1 cellular context compared by ENCODE assay signal in the genomic region with DNA sequence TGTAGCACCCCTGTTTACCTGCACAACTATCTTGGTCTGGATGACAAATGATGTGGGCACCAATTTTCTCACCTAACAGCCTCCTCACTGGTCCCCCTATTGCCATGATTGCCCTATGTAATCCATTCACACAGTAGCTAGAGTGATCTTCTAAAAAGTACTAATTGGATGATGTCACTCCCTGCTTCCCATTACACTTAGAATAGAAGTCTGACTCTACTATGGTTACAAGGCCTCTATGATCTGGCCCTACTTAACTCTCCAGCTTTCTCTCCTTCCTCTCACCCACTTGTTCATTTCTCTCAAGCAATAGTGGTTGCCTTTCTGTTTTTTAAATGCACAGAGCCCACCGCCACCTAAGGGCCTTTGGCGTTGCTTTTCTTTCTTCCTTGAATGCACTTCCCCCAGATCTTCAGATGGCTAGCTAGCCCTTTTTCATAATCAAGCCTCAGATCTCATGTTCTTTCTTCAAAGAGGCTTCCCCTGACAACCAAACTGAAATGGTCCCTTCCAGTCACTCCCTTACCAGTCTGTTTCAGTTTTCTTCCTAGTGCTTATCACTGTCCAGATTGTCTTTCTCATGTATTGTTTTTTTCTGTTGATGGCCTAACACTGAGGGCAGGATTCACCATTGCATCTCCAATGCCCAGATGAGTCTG.
TF ChIP-seq lines count a peak whose summit lies in the region.

No MANE protein-coding gene starts in this region.

TF ChIP-seq in K562, 482 proteins besides CTCF, POLR2A, EP300 and RAD21:
- 0 out of 2 replicates have a peak, but pooled peaks have one; percentile 14 for TF ChIP-seq ATF7 (IDR thresholded peaks at IDR 0.05)
- TF ChIP-seq, protein P1, sequence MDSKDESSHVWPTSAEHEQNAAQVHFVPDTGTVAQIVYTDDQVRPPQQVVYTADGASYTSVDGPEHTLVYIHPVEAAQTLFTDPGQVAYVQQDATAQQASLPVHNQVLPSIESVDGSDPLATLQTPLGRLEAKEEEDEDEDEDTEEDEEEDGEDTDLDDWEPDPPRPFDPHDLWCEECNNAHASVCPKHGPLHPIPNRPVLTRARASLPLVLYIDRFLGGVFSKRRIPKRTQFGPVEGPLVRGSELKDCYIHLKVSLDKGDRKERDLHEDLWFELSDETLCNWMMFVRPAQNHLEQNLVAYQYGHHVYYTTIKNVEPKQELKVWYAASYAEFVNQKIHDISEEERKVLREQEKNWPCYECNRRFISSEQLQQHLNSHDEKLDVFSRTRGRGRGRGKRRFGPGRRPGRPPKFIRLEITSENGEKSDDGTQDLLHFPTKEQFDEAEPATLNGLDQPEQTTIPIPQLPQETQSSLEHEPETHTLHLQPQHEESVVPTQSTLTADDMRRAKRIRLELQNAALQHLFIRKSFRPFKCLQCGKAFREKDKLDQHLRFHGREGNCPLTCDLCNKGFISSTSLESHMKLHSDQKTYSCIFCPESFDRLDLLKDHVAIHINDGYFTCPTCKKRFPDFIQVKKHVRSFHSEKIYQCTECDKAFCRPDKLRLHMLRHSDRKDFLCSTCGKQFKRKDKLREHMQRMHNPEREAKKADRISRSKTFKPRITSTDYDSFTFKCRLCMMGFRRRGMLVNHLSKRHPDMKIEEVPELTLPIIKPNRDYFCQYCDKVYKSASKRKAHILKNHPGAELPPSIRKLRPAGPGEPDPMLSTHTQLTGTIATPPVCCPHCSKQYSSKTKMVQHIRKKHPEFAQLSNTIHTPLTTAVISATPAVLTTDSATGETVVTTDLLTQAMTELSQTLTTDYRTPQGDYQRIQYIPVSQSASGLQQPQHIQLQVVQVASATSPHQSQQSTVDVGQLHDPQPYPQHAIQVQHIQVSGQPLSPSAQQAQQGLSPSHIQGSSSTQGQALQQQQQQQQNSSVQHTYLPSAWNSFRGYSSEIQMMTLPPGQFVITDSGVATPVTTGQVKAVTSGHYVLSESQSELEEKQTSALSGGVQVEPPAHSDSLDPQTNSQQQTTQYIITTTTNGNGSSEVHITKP (IDR thresholded peaks at IDR 0.05; ENCODE audit: partially characterized antibody): peak; percentile 87
- TF ChIP-seq, protein P2, sequence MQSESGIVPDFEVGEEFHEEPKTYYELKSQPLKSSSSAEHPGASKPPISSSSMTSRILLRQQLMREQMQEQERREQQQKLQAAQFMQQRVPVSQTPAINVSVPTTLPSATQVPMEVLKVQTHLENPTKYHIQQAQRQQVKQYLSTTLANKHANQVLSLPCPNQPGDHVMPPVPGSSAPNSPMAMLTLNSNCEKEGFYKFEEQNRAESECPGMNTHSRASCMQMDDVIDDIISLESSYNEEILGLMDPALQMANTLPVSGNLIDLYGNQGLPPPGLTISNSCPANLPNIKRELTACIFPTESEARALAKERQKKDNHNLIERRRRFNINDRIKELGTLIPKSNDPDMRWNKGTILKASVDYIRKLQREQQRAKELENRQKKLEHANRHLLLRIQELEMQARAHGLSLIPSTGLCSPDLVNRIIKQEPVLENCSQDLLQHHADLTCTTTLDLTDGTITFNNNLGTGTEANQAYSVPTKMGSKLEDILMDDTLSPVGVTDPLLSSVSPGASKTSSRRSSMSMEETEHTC (IDR thresholded peaks at IDR 0.05): no peak
